20 cellular contexts compared by ENCODE assay signal in the genomic region with DNA sequence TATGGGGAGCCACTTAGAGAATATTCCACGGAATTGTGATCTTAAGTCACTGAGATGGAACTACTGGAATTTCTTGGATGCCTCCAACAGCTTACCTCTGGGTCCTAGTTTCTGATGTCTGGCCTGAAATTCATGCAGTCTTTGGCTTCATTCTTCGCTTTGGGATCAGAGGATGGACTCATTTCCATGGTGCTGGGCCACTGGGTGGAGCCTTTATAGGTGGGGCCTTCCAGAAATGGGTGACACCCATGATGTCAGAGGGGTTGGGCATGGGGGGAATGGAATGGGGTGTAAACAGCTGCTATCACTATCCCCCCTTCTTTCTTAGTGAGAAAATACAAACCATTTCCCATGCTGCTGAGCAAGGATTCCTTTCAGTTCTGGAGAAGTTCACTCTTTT.
DNase-seq lines count a peak whose midpoint lies in the region; FAIRE-seq and TF ChIP-seq lines count a peak whose summit lies in the region.
"Had no signal": no experiment of that assay in that cellular context is flagged by ENCODE, and none has a peak within 500 bp of the region (broad histone marks: within the 10 kb centered on the region; RNA-seq: fewer than 3 reads in every experiment).

No MANE protein-coding gene starts in this region.

- H3K27me3 ChIP-seq in hepatocyte (no peaks in the 10 kb centered on the region), subcutaneous abdominal adipose tissue (ENCODE audit: control insufficient read depth in 5 of 5, insufficient read depth in 4 of 5, low read length in 5 of 5) (no peaks in the 10 kb centered on the region)
- H3K27me3 ChIP-seq: BLaER1 treated with 17β-estradiol and CSF1 and Interleukin-3, amounts not matched to agents 10 nM and 100 nM had no signal

- 87% methylated on average over 2 of the region's 2 CpGs for WGBS in hepatocyte (ENCODE audit: low lambda C conversion rate, missing lambda C conversion rate)

- no peaks in the 10 kb centered on the region for H3K79me2 ChIP-seq in hepatocyte

- no peak overlapping the region for H3K4me3 Mint-ChIP-seq in Calu3 (ENCODE audit: low read depth, unreplicated experiment)
- H3K4me3 Mint-ChIP-seq: CD8-positive, alpha-beta T cell had no signal

- no TSS peak for BruUV-seq in Calu3 (replicated peaks; lab: Mats Ljungman, UMichigan)

- H3K9me3 ChIP-seq in hepatocyte (ENCODE audit: low read depth) (no peaks in the 10 kb centered on the region), subcutaneous abdominal adipose tissue (ENCODE audit: control insufficient read depth in 5 of 5, low read length in 5 of 5) (no peaks in the 10 kb centered on the region)
- H3K9me3 ChIP-seq: A549 had no signal

- H3K36me3 ChIP-seq in hepatocyte (replicated peaks; ENCODE audit: insufficient read depth, low read depth) (no peaks in the 10 kb centered on the region), subcutaneous abdominal adipose tissue (ENCODE audit: control insufficient read depth in 5 of 5, insufficient read depth in 5 of 5, low read length in 5 of 5) (no peaks in the 10 kb centered on the region)
- H3K36me3 ChIP-seq: BLaER1 treated with 17β-estradiol and CSF1 and Interleukin-3, amounts not matched to agents 10 nM and 100 nM had no signal

- H3K4me3 ChIP-seq in hepatocyte (no peak overlapping the region), subcutaneous abdominal adipose tissue (ENCODE audit: low read depth in 1 of 5, low read length in 5 of 5) (no peak overlapping the region)
- H3K4me3 ChIP-seq: A549; BLaER1 treated with 17β-estradiol and CSF1 and Interleukin-3, amounts not matched to agents 10 nM and 100 nM had no signal

- H3K4me1 Mint-ChIP-seq in Calu3 (ENCODE audit: low read depth, unreplicated experiment) = no peaks in the 10 kb centered on the region

- no peaks in the 10 kb centered on the region for H3K9me2 ChIP-seq in hepatocyte (replicated peaks; ENCODE audit: insufficient read depth)

- H3K4me2 ChIP-seq in hepatocyte = no peak overlapping the region
- H3K4me2 ChIP-seq: A549 had no signal

- H3K27ac ChIP-seq in hepatocyte = peak overlapping the region; percentile 59
- H3K27ac ChIP-seq in subcutaneous abdominal adipose tissue (ENCODE audit: low read depth, low read length) = peak overlapping the region; percentile 48
- H3K27ac ChIP-seq: A549; BLaER1 treated with 17β-estradiol and CSF1 and Interleukin-3, amounts not matched to agents 10 nM and 100 nM had no signal

- no peak for TF ChIP-seq CTCF in hepatocyte (IDR thresholded peaks at IDR 0.05; ENCODE audit: poor library complexity)
- no peak for TF ChIP-seq CTCF in Calu3 (IDR thresholded peaks at IDR 0.05; ENCODE audit: unreplicated experiment)
- TF ChIP-seq CTCF in D721Med (IDR thresholded peaks at IDR 0.05; ENCODE audit: insufficient read depth, missing control alignments) = no peak

- H3K9ac ChIP-seq in subcutaneous abdominal adipose tissue (ENCODE audit: low read length in 5 of 5) = no peak overlapping the region
- H3K9ac ChIP-seq: BLaER1 treated with 17β-estradiol and CSF1 and Interleukin-3, amounts not matched to agents 10 nM and 100 nM had no signal

- H3K36me3 Mint-ChIP-seq in Calu3 (ENCODE audit: insufficient read depth, unreplicated experiment) = no peaks in the 10 kb centered on the region
- H3K36me3 Mint-ChIP-seq: CD8-positive, alpha-beta T cell had no signal

- H3K4me1 ChIP-seq in hepatocyte (ENCODE audit: insufficient read depth) (peaks cover 19% of the 10 kb centered on the region), subcutaneous abdominal adipose tissue (ENCODE audit: control insufficient read depth in 5 of 5, insufficient read depth in 5 of 5, low read length in 5 of 5) (peaks cover 2 to 33% (median 15%) of the 10 kb centered on the region in 5 donors)

- peak; percentile 6 for DNase-seq in EH (ENCODE audit: low read depth)
- peak; percentile 21 for DNase-seq in fibroblast of peridontal ligament (ENCODE audit: extremely low read depth)
- no peak for DNase-seq in hepatocyte (ENCODE audit: low spot score)
- DNase-seq in glomerular visceral epithelial cell (ENCODE audit: extremely low spot score) = no peak
- DNase-seq in Calu3 = no peak
- DNase-seq in DMS114 treated with DMSO at 0.1 percent for 48 hours (lab: John Stamatoyannopoulos, UW; ENCODE audit: unreplicated experiment) = no peak
- no peak for DNase-seq in D721Med (ENCODE audit: insufficient read length, low spot score)
- DNase-seq: CD8-positive, alpha-beta T cell; DMS79; MM.1S; NCI-H1092 treated with DMSO at 0.1 percent for 48 hours; NCI-H1694; NCI-H2227 treated with DMSO at 0.1 percent for 48 hours; NCI-H510A treated with DMSO at 0.1 percent for 48 hours; NCI-H774; SHP77 treated with DMSO at 0.1 percent for 48 hours had no signal

- intact Hi-C loops in Calu3 (cut with micrococcal nuclease; ENCODE audit: unreplicated experiment) = loop anchor here (5.0 kb wide), 1 partner anchor 474 kb away; no protein-coding TSS in a partner anchor

- H3K27ac Mint-ChIP-seq in Calu3 (ENCODE audit: unreplicated experiment) = no peak overlapping the region

- H2AFZ ChIP-seq in hepatocyte = no peak overlapping the region

- no peaks in the 10 kb centered on the region for H4K20me1 ChIP-seq in hepatocyte (ENCODE audit: insufficient read depth, poor library complexity, severe bottlenecking)
- H4K20me1 ChIP-seq: BLaER1 treated with 17β-estradiol and CSF1 and Interleukin-3, amounts not matched to agents 10 nM and 100 nM had no signal

- H3K9me3 Mint-ChIP-seq in Calu3 (ENCODE audit: low read depth, unreplicated experiment) = no peaks in the 10 kb centered on the region
- H3K9me3 Mint-ChIP-seq: CD8-positive, alpha-beta T cell had no signal

- CTCF ChIA-PET in Calu3 (lab: Charles Lee) = no interaction called here

- FAIRE-seq in D721Med (lab: Jason Lieb, UNC) = no peak
- FAIRE-seq: A549, H1 had no signal

- no peaks in the 10 kb centered on the region for H3K27me3 Mint-ChIP-seq in Calu3 (ENCODE audit: unreplicated experiment)

Comparison
In these comparisons a context has a peak if more than half of its experiments do, and no peak if none do; other contexts are left out.
1. DNase-seq: peak in EH (single experiment) and fibroblast of peridontal ligament (single experiment); none in hepatocyte (single experiment), glomerular visceral epithelial cell (single experiment), Calu3 (single experiment), DMS114 treated with DMSO at 0.1 percent for 48 hours (single experiment) and D721Med (single experiment).